Comparison of ENCODE assay signal across 24 cellular contexts in genomic region chr14:38113546-38113945, GRCh38.
"Had no signal": no experiment of that assay in that cellular context is flagged by ENCODE, and none has a peak within 500 bp of the region (broad histone marks: within the 10 kb centered on the region; RNA-seq: fewer than 3 reads in every experiment).

No MANE protein-coding gene starts in this region.

- H3K27me3 Mint-ChIP-seq: dendritic cell treated with granulocyte-macrophage colony-stimulating factor and Interleukin-4, amounts not matched to agents 40 ng/mL and 50 ng/mL, for 4 days; effector memory CD8-positive, alpha-beta T cell; naive thymus-derived CD4-positive, alpha-beta T cell had no signal

- DNase-seq: colonic mucosa; cortex of kidney; effector CD8-positive, alpha-beta T cell; effector memory CD8-positive, alpha-beta T cell; endodermal cell; erythroblast; esophagus squamous epithelium; foreskin fibroblast; foreskin melanocyte; gastrocnemius medialis; glutamatergic neuron; head of caudate nucleus; heart right ventricle; hippocampal formation; left cardiac atrium; left lung; left ventricle myocardium superior; lower lobe of right lung; mesenchymal stem cell; midbrain; naive thymus-derived CD4-positive, alpha-beta T cell had no signal

- ATAC-seq: effector memory CD8-positive, alpha-beta T cell; esophagus mucosa; gastrocnemius medialis; heart right ventricle; left cardiac atrium; left lung; left ventricle myocardium superior; lower lobe of right lung; naive thymus-derived CD4-positive, alpha-beta T cell had no signal

- H3K4me3 ChIP-seq: colonic mucosa, esophagus squamous epithelium, gastrocnemius medialis, heart right ventricle, left lung, lower lobe of right lung had no signal

- H3K27ac ChIP-seq: colonic mucosa, epithelial cell of prostate, esophagus squamous epithelium, gastrocnemius medialis, heart right ventricle, left lung, lower lobe of right lung had no signal

- H3K27ac Mint-ChIP-seq: dendritic cell treated with granulocyte-macrophage colony-stimulating factor and Interleukin-4, amounts not matched to agents 40 ng/mL and 50 ng/mL, for 4 days; effector memory CD8-positive, alpha-beta T cell; endodermal cell had no signal

- H3K27me3 ChIP-seq: colonic mucosa, esophagus squamous epithelium, gastrocnemius medialis, heart right ventricle, left lung had no signal

- H3K9me3 Mint-ChIP-seq: endodermal cell had no signal

- H3K4me3 Mint-ChIP-seq: dendritic cell treated with granulocyte-macrophage colony-stimulating factor and Interleukin-4, amounts not matched to agents 40 ng/mL and 50 ng/mL, for 4 days; effector memory CD8-positive, alpha-beta T cell; endodermal cell; naive thymus-derived CD4-positive, alpha-beta T cell had no signal

- H3K4me1 ChIP-seq: colonic mucosa, esophagus squamous epithelium, gastrocnemius medialis, heart right ventricle, left lung, lower lobe of right lung had no signal

- H3K36me3 ChIP-seq: colonic mucosa, esophagus squamous epithelium, gastrocnemius medialis, heart right ventricle, left lung, lower lobe of right lung had no signal

- H3K9me3 ChIP-seq: colonic mucosa, esophagus squamous epithelium, gastrocnemius medialis, left lung, lower lobe of right lung had no signal
